In the genomic region with DNA sequence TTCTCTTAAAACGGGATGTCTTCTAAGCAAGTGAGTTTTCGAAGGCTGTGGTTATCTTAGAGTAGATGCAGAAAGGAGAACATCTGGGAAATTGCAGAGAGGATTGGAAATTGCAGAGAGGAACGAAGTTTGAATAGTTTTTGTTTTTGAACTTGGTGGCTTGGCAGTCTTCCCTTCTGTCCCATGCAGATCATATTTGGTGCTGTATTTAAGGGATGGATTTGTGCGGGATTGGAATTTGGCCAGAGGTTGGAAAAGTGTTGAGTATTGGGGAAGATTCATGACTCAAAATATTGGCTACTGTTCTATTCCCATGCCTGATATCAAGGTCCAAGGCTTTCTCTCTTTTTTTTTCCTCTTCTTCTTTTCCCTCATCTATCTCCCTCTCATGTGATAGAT, we compare ENCODE assay signal across 18 cellular contexts. TPM values are rescaled to one million over a fixed set of nuclear protein-coding genes. Genes with fewer than 3 reads are reported as not detected.
DNase-seq lines count a peak whose midpoint lies in the region; ATAC-seq and TF ChIP-seq lines count a peak whose summit lies in the region.
"Had no signal": no experiment of that assay in that cellular context is flagged by ENCODE, and none has a peak within 500 bp of the region (broad histone marks: within the 10 kb centered on the region; RNA-seq: fewer than 3 reads in every experiment).

No MANE protein-coding gene starts in this region.

- H3K27ac ChIP-seq in left ventricle myocardium inferior (replicated peaks): peak overlapping the region; percentile 48

- in situ Hi-C loops in ACHN (cut with HindIII; ENCODE audit: low pct_ligation_motif_present, low pct_unique_long_range_greater_than_20kb, low sequenced_read_pairs): no loop called here

- H3K4me3 ChIP-seq in left ventricle myocardium inferior: no peak overlapping the region
- H3K4me3 ChIP-seq: HAP-1 had no signal

- H3K36me3 Mint-ChIP-seq in endothelial cell (ENCODE audit: low read depth, unreplicated experiment) (peaks cover 10% of the 10 kb centered on the region), nephron (ENCODE audit: low read depth) (no peaks in the 10 kb centered on the region)
- H3K36me3 Mint-ChIP-seq: CD14-positive monocyte; CD8-positive, alpha-beta T cell had no signal

- peaks cover 26% of the 10 kb centered on the region for H3K4me1 Mint-ChIP-seq in endothelial cell (ENCODE audit: unreplicated experiment)
- H3K4me1 Mint-ChIP-seq in nephron: peaks cover 23% of the 10 kb centered on the region

- H3K4me1 ChIP-seq in left ventricle myocardium inferior: peaks cover 93% of the 10 kb centered on the region
- H3K4me1 ChIP-seq: HAP-1 had no signal

- POLR2A ChIA-PET in HEK293T (lab: Yijun Ruan, JAX): no interaction called here

- ATAC-seq in Right ventricle myocardium superior (ENCODE audit: poor library complexity) (no peak), GM21423 (IDR thresholded peaks at IDR 0.05; ENCODE audit: unreplicated experiment) (no peak)
- ATAC-seq: CD8-positive, alpha-beta T cell; HepG2 had no signal

- DNase-seq in left ventricle myocardium inferior: no peak
- no peak for DNase-seq in Right ventricle myocardium superior
- DNase-seq in endothelial cell (ENCODE audit: low spot score): no peak
- DNase-seq in HEK293T (ENCODE audit: extremely low spot score): no peak
- no peak for DNase-seq in activated CD4-positive, alpha-beta T cell treated with anti-CD3 and anti-CD28 coated beads for 1 hour
- no peak for DNase-seq in ACHN
- DNase-seq: 8988T; CD8-positive, alpha-beta T cell; COR-L47; DMS153; DMS79 treated with DMSO at 0.1 percent for 48 hours; EL; HFFc6 had no signal

- H3K9me3 ChIP-seq in left ventricle myocardium inferior (replicated peaks): no peaks in the 10 kb centered on the region
- H3K9me3 ChIP-seq: HAP-1 had no signal

- intact Hi-C loops in left ventricle myocardium inferior (cut with micrococcal nuclease) (no loop called here), Right ventricle myocardium superior (cut with DNase I) (no loop called here)

- H3K27ac Mint-ChIP-seq in endothelial cell (ENCODE audit: unreplicated experiment): peak overlapping the region; percentile 53
- H3K27ac Mint-ChIP-seq in nephron: peak overlapping the region in 2 of 3 experiments; percentile 3 to 17
- H3K27ac Mint-ChIP-seq: CD14-positive monocyte; CD8-positive, alpha-beta T cell; HFFc6 had no signal

- H3K27me3 Mint-ChIP-seq in endothelial cell (ENCODE audit: unreplicated experiment) (no peaks in the 10 kb centered on the region), nephron (ENCODE audit: low read depth) (no peaks in the 10 kb centered on the region)

- H3K27me3 ChIP-seq in left ventricle myocardium inferior (ENCODE audit: low read depth): no peaks in the 10 kb centered on the region

- TF ChIP-seq CTCF in left ventricle myocardium inferior (IDR thresholded peaks at IDR 0.05; ENCODE audit: borderline replicate concordance) (no peak), endothelial cell (IDR thresholded peaks at IDR 0.05; ENCODE audit: unreplicated experiment) (no peak), nephron (IDR thresholded peaks at IDR 0.05; ENCODE audit: unreplicated experiment in 3 of 3) (no peak)

- H3K9me3 Mint-ChIP-seq in endothelial cell (ENCODE audit: unreplicated experiment) (no peaks in the 10 kb centered on the region), nephron (no peaks in the 10 kb centered on the region)
- H3K9me3 Mint-ChIP-seq: CD8-positive, alpha-beta T cell; HFFc6 had no signal

- H3K4me3 Mint-ChIP-seq in endothelial cell (ENCODE audit: unreplicated experiment) (no peak overlapping the region), nephron (no peak overlapping the region)
- H3K4me3 Mint-ChIP-seq: CD14-positive monocyte; CD8-positive, alpha-beta T cell; HFFc6 had no signal

- H3K36me3 ChIP-seq in left ventricle myocardium inferior: no peaks in the 10 kb centered on the region
- H3K36me3 ChIP-seq: HAP-1 had no signal

- CTCF ChIA-PET in HEK293T (lab: Yijun Ruan, JAX): no interaction called here

TF ChIP-seq in HEK293T, 16 proteins besides CTCF, POLR2A, EP300 and RAD21:
- no peak for TF ChIP-seq SUZ12 (IDR thresholded peaks at IDR 0.05)
- no peak for TF ChIP-seq TARDBP (IDR thresholded peaks at IDR 0.05)
- TF ChIP-seq HDGF (IDR thresholded peaks at IDR 0.05; ENCODE audit: borderline replicate concordance): no peak
- TF ChIP-seq ELF4 (IDR thresholded peaks at IDR 0.05): no peak
- no peak for TF ChIP-seq ZNF384 (IDR thresholded peaks at IDR 0.05)
- no peak for TF ChIP-seq ARNT (IDR thresholded peaks at IDR 0.05)
- TF ChIP-seq NFRKB (IDR thresholded peaks at IDR 0.05): no peak
- TF ChIP-seq FOXK2 (IDR thresholded peaks at IDR 0.05): no peak
- no peak for TF ChIP-seq L3MBTL2 (conservative IDR thresholded peaks at IDR 0.05)
- TF ChIP-seq, protein P1, sequence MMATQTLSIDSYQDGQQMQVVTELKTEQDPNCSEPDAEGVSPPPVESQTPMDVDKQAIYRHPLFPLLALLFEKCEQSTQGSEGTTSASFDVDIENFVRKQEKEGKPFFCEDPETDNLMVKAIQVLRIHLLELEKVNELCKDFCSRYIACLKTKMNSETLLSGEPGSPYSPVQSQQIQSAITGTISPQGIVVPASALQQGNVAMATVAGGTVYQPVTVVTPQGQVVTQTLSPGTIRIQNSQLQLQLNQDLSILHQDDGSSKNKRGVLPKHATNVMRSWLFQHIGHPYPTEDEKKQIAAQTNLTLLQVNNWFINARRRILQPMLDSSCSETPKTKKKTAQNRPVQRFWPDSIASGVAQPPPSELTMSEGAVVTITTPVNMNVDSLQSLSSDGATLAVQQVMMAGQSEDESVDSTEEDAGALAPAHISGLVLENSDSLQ (IDR thresholded peaks at IDR 0.05): no peak
- TF ChIP-seq FOXM1 (IDR thresholded peaks at IDR 0.05; ENCODE audit: borderline replicate concordance): no peak
- no peak for TF ChIP-seq SP1 (IDR thresholded peaks at IDR 0.05)
- TF ChIP-seq CTBP1 (IDR thresholded peaks at IDR 0.05; ENCODE audit: borderline replicate concordance): no peak
- TF ChIP-seq LEF1 (IDR thresholded peaks at IDR 0.05; ENCODE audit: borderline replicate concordance): no peak
- TF ChIP-seq FOXA1 (IDR thresholded peaks at IDR 0.05): no peak
- TF ChIP-seq BHLHE40 (IDR thresholded peaks at IDR 0.05; ENCODE audit: borderline replicate concordance): no peak

RNA-seq across cellular contexts. Expression of gene PTPRM, which starts 18.2 kb away (rescaled TPM):
- total RNA-seq in left ventricle myocardium inferior: 132 TPM
- 101 TPM for total RNA-seq in Right ventricle myocardium superior
- total RNA-seq in endothelial cell (ENCODE audit: unreplicated experiment): 284 TPM
